ENCODE assay signal across 12 cellular contexts in genomic region chr16:87345721-87346424, GRCh38. TPM values are rescaled to one million over a fixed set of nuclear protein-coding genes. Genes with fewer than 3 reads are reported as not detected.
A peak's percentile ranks its signal among the peaks of the same experiment; 100 is the strongest.
DNase-seq lines count a peak whose midpoint lies in the region; ATAC-seq, FAIRE-seq and TF ChIP-seq lines count a peak whose summit lies in the region.
"Had no signal": no experiment of that assay in that cellular context is flagged by ENCODE, and none has a peak within 500 bp of the region (broad histone marks: within the 10 kb centered on the region; RNA-seq: fewer than 3 reads in every experiment).

No MANE protein-coding gene starts in this region.

- no peaks in the 10 kb centered on the region for H3K27me3 Mint-ChIP-seq in brain
- H3K27me3 Mint-ChIP-seq in naive B cell, result no peaks in the 10 kb centered on the region

- H3K27ac ChIP-seq in HepG2 (ENCODE audit: extremely low read length, insufficient read depth, low read length), result no peak overlapping the region
- H3K27ac ChIP-seq in right lobe of liver, result no peak overlapping the region
- peak overlapping the region; percentile 11 to 50 for H3K27ac ChIP-seq in uterus

- TF ChIP-seq CTCF in HepG2 (CRISPR knock-in tag; IDR thresholded peaks at IDR 0.05) (no peak), right lobe of liver (IDR thresholded peaks at IDR 0.05) (no peak), brain (conservative IDR thresholded peaks at IDR 0.05) (no peak), uterus (IDR thresholded peaks at IDR 0.05) (no peak)

- DNase-seq in HepG2 (ENCODE audit: low spot score) (no peak), right lobe of liver (no peak), naive B cell (no peak), uterus (no peak), NCI-H526 treated with DMSO at 0.1 percent for 48 hours (lab: John Stamatoyannopoulos, UW) (no peak), NCI-H748 (lab: John Stamatoyannopoulos, UW; ENCODE audit: unreplicated experiment) (no peak), NOMO-1 treated with DMSO at 0.1 percent for 48 hours (lab: John Stamatoyannopoulos, UW; ENCODE audit: unreplicated experiment) (no peak)
- DNase-seq: BE2C, IMR-90, NCI-H2171 had no signal

- WGBS in HepG2 (ENCODE audit: low lambda C conversion rate), result 97% methylated on average over 28 of the region's 28 CpGs
- WGBS in right lobe of liver (ENCODE audit: insufficient coverage, low coverage, low lambda C conversion rate, missing lambda C conversion rate), result 88% methylated on average over 12 of the region's 28 CpGs

- H3K9me3 Mint-ChIP-seq in brain, result no peaks in the 10 kb centered on the region
- no peaks in the 10 kb centered on the region for H3K9me3 Mint-ChIP-seq in naive B cell

- TF ChIP-seq POLR2A in HepG2 (IDR thresholded peaks at IDR 0.05; ENCODE audit: insufficient read depth in 1 of 2, low read depth in 2 of 2, low read length in 2 of 2) (no peak), right lobe of liver (IDR thresholded peaks at IDR 0.05) (no peak), uterus (IDR thresholded peaks at IDR 0.05) (no peak)

- peaks cover 29% of the 10 kb centered on the region for H3K4me1 Mint-ChIP-seq in brain
- H3K4me1 Mint-ChIP-seq in naive B cell, result peaks cover 4 to 36% (median 8%) of the 10 kb centered on the region in 3 donors

- CTCF ChIA-PET in HepG2 (lab: Yijun Ruan, JAX; ENCODE audit: low intra/inter-chr PET ratio, low total read pairs), result no interaction called here

- in situ Hi-C loops in HepG2 (cut with HindIII; ENCODE audit: extremely low pct_ligation_motif_present, low pct_unique_long_range_greater_than_20kb), result no loop called here

- no peak for FAIRE-seq in HepG2 (lab: Jason Lieb, UNC)
- FAIRE-seq: endometrium had no signal

- no peak overlapping the region for H3K9ac ChIP-seq in HepG2 (ENCODE audit: insufficient read depth, low read depth, low read length)

- TF ChIP-seq EP300 in HepG2 (IDR thresholded peaks at IDR 0.05; ENCODE audit: low read depth in 2 of 2, low read length in 2 of 2) (no peak), HepG2 (CRISPR knock-in tag; IDR thresholded peaks at IDR 0.05; ENCODE audit: borderline replicate concordance) (no peak)

- peaks cover 80% of the 10 kb centered on the region for H3K79me2 ChIP-seq in HepG2 (ENCODE audit: insufficient read depth, low read length)

- H3K4me3 ChIP-seq in HepG2 (replicated peaks in 1 of 3; ENCODE audit: insufficient read depth in 1 of 3, low read depth in 2 of 3, low read length in 3 of 3), result no peak overlapping the region
- no peak overlapping the region for H3K4me3 ChIP-seq in right lobe of liver
- no peak overlapping the region for H3K4me3 ChIP-seq in uterus

- POLR2A ChIA-PET in HepG2 (lab: Yijun Ruan, JAX), result no interaction called here

- H3K36me3 ChIP-seq in HepG2 (replicated peaks in 1 of 2; ENCODE audit: control insufficient read depth in 1 of 2, insufficient read depth in 2 of 2, low read length in 2 of 2) (peaks cover 65 to 89% of the 10 kb centered on the region in 2 experiments), right lobe of liver (peaks cover 0 to 64% (median 20%) of the 10 kb centered on the region in 4 donors), uterus (no peaks in the 10 kb centered on the region)

- no TSS peak for BruUV-seq in HepG2 (replicated peaks; lab: Mats Ljungman, UMichigan)

- H3K4me2 ChIP-seq in HepG2 (ENCODE audit: low read depth, low read length), result no peak overlapping the region

- H3K9me3 ChIP-seq in HepG2 (ENCODE audit: low read length), result no peaks in the 10 kb centered on the region
- H3K9me3 ChIP-seq in right lobe of liver, result no peaks in the 10 kb centered on the region
- H3K9me3 ChIP-seq in uterus, result no peaks in the 10 kb centered on the region
- H3K9me3 ChIP-seq: BE2C had no signal

- H4K20me1 ChIP-seq in HepG2 (ENCODE audit: insufficient read depth, low read length), result peaks cover 89% of the 10 kb centered on the region

- intact Hi-C loops in HepG2 (cut with micrococcal nuclease; ENCODE audit: unreplicated experiment), result no loop called here
- intact Hi-C loops in right lobe of liver (cut with DNase I), result no loop called here
- intact Hi-C loops in uterus (cut with DNase I; ENCODE audit: low total_unique reads), result no loop called here

- TF ChIP-seq RAD21 in HepG2 (CRISPR knock-in tag; IDR thresholded peaks at IDR 0.05), result no peak

- ATAC-seq in HepG2, result no peak; the same call in 1 of the 3 replicates
- no peak for ATAC-seq in right lobe of liver
- ATAC-seq in naive B cell (ENCODE audit: low read depth in 2 of 2), result no peak

- H2AFZ ChIP-seq in HepG2 (ENCODE audit: low read length), result no peak overlapping the region

- H3K27me3 ChIP-seq in HepG2 (ENCODE audit: control insufficient read depth in 1 of 2, insufficient read depth in 2 of 2, low read length in 2 of 2), result no peaks in the 10 kb centered on the region
- no peaks in the 10 kb centered on the region for H3K27me3 ChIP-seq in right lobe of liver
- no peaks in the 10 kb centered on the region for H3K27me3 ChIP-seq in uterus
- H3K27me3 ChIP-seq: BE2C had no signal

- no peaks in the 10 kb centered on the region for H3K4me1 ChIP-seq in HepG2 (ENCODE audit: insufficient read depth, low read length)
- no peaks in the 10 kb centered on the region for H3K4me1 ChIP-seq in right lobe of liver
- peaks cover 0 to 2% of the 10 kb centered on the region in 2 donors for H3K4me1 ChIP-seq in uterus
- H3K4me1 ChIP-seq: BE2C had no signal

- H3K4me3 Mint-ChIP-seq in brain (no peak overlapping the region), naive B cell (peak overlapping the region in 2 of 8 donors; percentile 8 to 68)

- peak overlapping the region in 4 of 5 experiments; percentile 12 to 68 (median 47) for H3K27ac Mint-ChIP-seq in brain
- H3K27ac Mint-ChIP-seq in naive B cell, result peak overlapping the region in 4 of 6 donors; percentile 74 to 88 (median 83)

- H3K36me3 Mint-ChIP-seq in brain (peaks cover 45% of the 10 kb centered on the region), naive B cell (peaks cover 0 to 8% of the 10 kb centered on the region in 2 donors)

RNA-seq across cellular contexts. Expression of gene C16orf95, which starts 28.7 kb away (rescaled TPM):
- 7.2 and 8.6 TPM in 2 replicates for total RNA-seq in HepG2 (2016; rRNA removed; fragmentation: Illumina TruSeq; extraction: Trizol)
- 20.8 and 21.6 TPM in 2 replicates for total RNA-seq in HepG2 (2016; cell fraction: cytosol; rRNA removed; fragmentation: Illumina TruSeq; extraction: Trizol; ENCODE audit: low read depth)
- 6.9 and 8.1 TPM in 2 replicates for total RNA-seq in HepG2 (2016; cell fraction: insoluble cytoplasmic fraction; rRNA removed; fragmentation: Illumina TruSeq; extraction: Trizol)
- 15.4 and 16.2 TPM in 2 replicates for total RNA-seq in HepG2 (2016; cell fraction: membrane; rRNA removed; fragmentation: Illumina TruSeq; extraction: Trizol)
- total RNA-seq in HepG2 (2016; cell fraction: nucleus; rRNA removed; fragmentation: Illumina TruSeq; extraction: Trizol), result 6.3 TPM in 2 replicates
- polyA plus RNA-seq in HepG2 (2011; rRNA removed), result 2.0 and 2.8 TPM in 2 replicates
- 1.3 and 3.1 TPM in 2 replicates for polyA plus RNA-seq in HepG2 (2011; cell fraction: cytosol; rRNA removed)
- 4.1 and 5.0 TPM in 2 replicates for polyA plus RNA-seq in HepG2 (2011; cell fraction: nucleus; rRNA removed)
- 3.8 and 4.5 TPM in 2 replicates for polyA plus RNA-seq in HepG2 (2012)
- polyA plus RNA-seq in HepG2 (2016; cell fraction: cytosol; fragmentation: Illumina TruSeq; extraction: Trizol; ENCODE audit: low read depth), result 14.5 and 18.3 TPM in 2 replicates
- polyA plus RNA-seq in HepG2 (2016; cell fraction: insoluble cytoplasmic fraction; fragmentation: Illumina TruSeq; extraction: Trizol; ENCODE audit: low read depth), result 6.1 and 7.7 TPM in 2 replicates
- 13.5 and 16.8 TPM in 2 replicates for polyA plus RNA-seq in HepG2 (2016; cell fraction: membrane; fragmentation: Illumina TruSeq; extraction: Trizol; ENCODE audit: low read depth)
- 7.1 and 7.6 TPM in 2 replicates for polyA plus RNA-seq in HepG2 (2016; cell fraction: nucleus; fragmentation: Illumina TruSeq; extraction: Trizol; ENCODE audit: insufficient read depth, low read depth)
- 2.1 and 2.6 TPM in 2 replicates for polyA minus RNA-seq in HepG2 (2011; rRNA and poly(A)+ RNA removed; ENCODE audit: low replicate concordance)
- polyA minus RNA-seq in HepG2 (2011; cell fraction: cytosol; rRNA and poly(A)+ RNA removed), result 0.79 and 1.4 TPM in 2 replicates
- 3.7 and 5.0 TPM in 2 replicates for polyA minus RNA-seq in HepG2 (2011; cell fraction: nucleus; rRNA and poly(A)+ RNA removed)
- total RNA-seq in right lobe of liver, result 1 to 10 TPM; 1.7 to 5.5 (median 3.9) TPM
- polyA plus RNA-seq in brain (ENCODE audit: insufficient read depth, low read depth, low replicate concordance), result 5.0 TPM
- polyA plus RNA-seq in naive B cell (ENCODE audit: low read depth in 6 of 6), result 1 to 10 TPM; 1.4 to 3.6 (median 2.2) TPM
- 1 to 10 TPM in 2 of 4 donors, not detected in 2; 3.2 to 4.2 TPM for total RNA-seq in uterus

RNA-seq across cellular contexts. Expression of gene FBXO31, which starts 37.7 kb away (rescaled TPM):
- total RNA-seq in HepG2 (2016; rRNA removed; fragmentation: Illumina TruSeq; extraction: Trizol), result 81.3 and 92.4 TPM in 2 replicates
- 18.3 and 22.9 TPM in 2 replicates for total RNA-seq in HepG2 (2016; cell fraction: cytosol; rRNA removed; fragmentation: Illumina TruSeq; extraction: Trizol; ENCODE audit: low read depth)
- total RNA-seq in HepG2 (2016; cell fraction: insoluble cytoplasmic fraction; rRNA removed; fragmentation: Illumina TruSeq; extraction: Trizol), result 64.5 and 91.5 TPM in 2 replicates
- total RNA-seq in HepG2 (2016; cell fraction: membrane; rRNA removed; fragmentation: Illumina TruSeq; extraction: Trizol), result 33.7 and 38.0 TPM in 2 replicates
- total RNA-seq in HepG2 (2016; cell fraction: nucleus; rRNA removed; fragmentation: Illumina TruSeq; extraction: Trizol), result 94.4 and 107 TPM in 2 replicates
- 101 and 118 TPM in 2 replicates for polyA plus RNA-seq in HepG2 (2011; rRNA removed)
- 51.6 and 63.1 TPM in 2 replicates for polyA plus RNA-seq in HepG2 (2011; cell fraction: cytosol; rRNA removed)
- polyA plus RNA-seq in HepG2 (2011; cell fraction: nucleus; rRNA removed), result 393 and 579 TPM in 2 replicates
- 75.5 and 101 TPM in 2 replicates for polyA plus RNA-seq in HepG2 (2012)
- 6.1 and 6.4 TPM in 2 replicates for polyA plus RNA-seq in HepG2 (2016; cell fraction: cytosol; fragmentation: Illumina TruSeq; extraction: Trizol; ENCODE audit: low read depth)
- 57.9 and 71.3 TPM in 2 replicates for polyA plus RNA-seq in HepG2 (2016; cell fraction: insoluble cytoplasmic fraction; fragmentation: Illumina TruSeq; extraction: Trizol; ENCODE audit: low read depth)
- polyA plus RNA-seq in HepG2 (2016; cell fraction: membrane; fragmentation: Illumina TruSeq; extraction: Trizol; ENCODE audit: low read depth), result 18.2 and 18.3 TPM in 2 replicates
- 256 and 269 TPM in 2 replicates for polyA plus RNA-seq in HepG2 (2016; cell fraction: nucleus; fragmentation: Illumina TruSeq; extraction: Trizol; ENCODE audit: insufficient read depth, low read depth)
- polyA minus RNA-seq in HepG2 (2011; rRNA and poly(A)+ RNA removed; ENCODE audit: low replicate concordance), result 29.6 and 164 TPM in 2 replicates
- polyA minus RNA-seq in HepG2 (2011; cell fraction: cytosol; rRNA and poly(A)+ RNA removed), result 53.4 and 63.9 TPM in 2 replicates
- 202 and 208 TPM in 2 replicates for polyA minus RNA-seq in HepG2 (2011; cell fraction: nucleus; rRNA and poly(A)+ RNA removed)
- total RNA-seq in right lobe of liver, result 10 to 100 TPM; 20.6 to 56.9 (median 31.1) TPM
- polyA plus RNA-seq in brain (ENCODE audit: insufficient read depth, low read depth, low replicate concordance), result 33.4 TPM
- polyA plus RNA-seq in naive B cell (ENCODE audit: low read depth in 6 of 6), result 10 to 100 TPM in 5 of 6 donors, 1 to 10 TPM in 1; 7.5 to 23.9 (median 15.1) TPM
- total RNA-seq in uterus, result 100 to 1,000 TPM in 1 of 4 donors, 10 to 100 TPM in 3; 35.2 to 309 (median 74.8) TPM

RNA-seq across cellular contexts. Expression of gene MAP1LC3B, which starts 46.3 kb away (rescaled TPM):
- 15.7 and 30.6 TPM in 2 replicates for total RNA-seq in HepG2 (2016; rRNA removed; fragmentation: Illumina TruSeq; extraction: Trizol)
- 5.5 and 7.0 TPM in 2 replicates for total RNA-seq in HepG2 (2016; cell fraction: cytosol; rRNA removed; fragmentation: Illumina TruSeq; extraction: Trizol; ENCODE audit: low read depth)
- total RNA-seq in HepG2 (2016; cell fraction: insoluble cytoplasmic fraction; rRNA removed; fragmentation: Illumina TruSeq; extraction: Trizol), result 15.9 and 27.1 TPM in 2 replicates
- total RNA-seq in HepG2 (2016; cell fraction: membrane; rRNA removed; fragmentation: Illumina TruSeq; extraction: Trizol), result 24.8 and 26.3 TPM in 2 replicates
- total RNA-seq in HepG2 (2016; cell fraction: nucleus; rRNA removed; fragmentation: Illumina TruSeq; extraction: Trizol), result 22.0 and 22.3 TPM in 2 replicates
- polyA plus RNA-seq in HepG2 (2011; rRNA removed), result 37.4 and 37.9 TPM in 2 replicates
- polyA plus RNA-seq in HepG2 (2011; cell fraction: cytosol; rRNA removed), result 18.1 and 36.3 TPM in 2 replicates
- polyA plus RNA-seq in HepG2 (2011; cell fraction: nucleus; rRNA removed), result 15.1 and 23.4 TPM in 2 replicates
- polyA plus RNA-seq in HepG2 (2012), result 68.5 and 98.3 TPM in 2 replicates
- 9.9 and 13.1 TPM in 2 replicates for polyA plus RNA-seq in HepG2 (2016; cell fraction: cytosol; fragmentation: Illumina TruSeq; extraction: Trizol; ENCODE audit: low read depth)
- 65.5 and 71.9 TPM in 2 replicates for polyA plus RNA-seq in HepG2 (2016; cell fraction: insoluble cytoplasmic fraction; fragmentation: Illumina TruSeq; extraction: Trizol; ENCODE audit: low read depth)
- polyA plus RNA-seq in HepG2 (2016; cell fraction: membrane; fragmentation: Illumina TruSeq; extraction: Trizol; ENCODE audit: low read depth), result 26.7 and 27.4 TPM in 2 replicates
- 42.6 and 45.0 TPM in 2 replicates for polyA plus RNA-seq in HepG2 (2016; cell fraction: nucleus; fragmentation: Illumina TruSeq; extraction: Trizol; ENCODE audit: insufficient read depth, low read depth)
- 13.2 and 15.8 TPM in 2 replicates for polyA minus RNA-seq in HepG2 (2011; rRNA and poly(A)+ RNA removed; ENCODE audit: low replicate concordance)
- polyA minus RNA-seq in HepG2 (2011; cell fraction: cytosol; rRNA and poly(A)+ RNA removed), result 22.2 and 35.4 TPM in 2 replicates
- polyA minus RNA-seq in HepG2 (2011; cell fraction: nucleus; rRNA and poly(A)+ RNA removed), result 23.0 and 32.7 TPM in 2 replicates
- 10 to 100 TPM; 16.5 to 48.8 (median 25.6) TPM for total RNA-seq in right lobe of liver
- 82.0 TPM for polyA plus RNA-seq in brain (ENCODE audit: insufficient read depth, low read depth, low replicate concordance)
- 100 to 1,000 TPM; 142 to 196 (median 164) TPM for polyA plus RNA-seq in naive B cell (ENCODE audit: low read depth in 6 of 6)
- 10 to 100 TPM; 26.3 to 79.7 (median 58.0) TPM for total RNA-seq in uterus

Comparison
In these comparisons a context has a peak if more than half of its experiments do, and no peak if none do; other contexts are left out.
1. H3K27ac ChIP-seq: peak in uterus (2 of 2); none in HepG2 (single experiment) and right lobe of liver (0 of 3).